ENCODE assay signal across 20 cellular contexts in genomic region chr20:17883592-17884317, GRCh38.
A peak's percentile ranks its signal among the peaks of the same experiment; 100 is the strongest.
DNase-seq lines count a peak whose midpoint lies in the region; ATAC-seq and TF ChIP-seq lines count a peak whose summit lies in the region.
"Had no signal": no experiment of that assay in that cellular context is flagged by ENCODE, and none has a peak within 500 bp of the region (broad histone marks: within the 10 kb centered on the region; RNA-seq: fewer than 3 reads in every experiment).

No MANE protein-coding gene starts in this region.

- no peak for ATAC-seq in activated T-cell treated with anti-CD3 and anti-CD28 coated beads, Interleukin-2, amount 50 U/mL, for 4 hours
- ATAC-seq: T-helper 17 cell had no signal

- TF ChIP-seq CTCF in BE2C (IDR thresholded peaks at IDR 0.05; ENCODE audit: low read depth, low read length) (peak; percentile 7; the same call in 1 of the 2 replicates), OCI-LY7 (conservative IDR thresholded peaks at IDR 0.05; ENCODE audit: low read length) (0 out of 2 replicates have a peak, but pooled peaks have one; percentile 23), fibroblast of pulmonary artery (IDR thresholded peaks at IDR 0.05; ENCODE audit: low read length, missing control alignments) (peak; percentile 12), spleen (IDR thresholded peaks at IDR 0.05 in 8 of 11, conservative IDR thresholded peaks at IDR 0.05 in 3 of 11) (no peak)

- no peak overlapping the region for H2AFZ ChIP-seq in OCI-LY7 (ENCODE audit: low read length)

- H3K4me1 Mint-ChIP-seq in activated T-cell treated with anti-CD3 and anti-CD28 coated beads, Interleukin-2, amount 50 U/mL, for 4 hours (ENCODE audit: low read depth), result peaks cover 5% of the 10 kb centered on the region

- H3K27ac ChIP-seq in OCI-LY7 (ENCODE audit: low read depth, low read length, poor library complexity, severe bottlenecking) (no peak overlapping the region), spleen (no peak overlapping the region)
- H3K27ac ChIP-seq: SK-N-MC had no signal

- H4K20me1 ChIP-seq in OCI-LY7 (ENCODE audit: insufficient read depth, low read length), result no peaks in the 10 kb centered on the region

- POLR2A ChIA-PET in OCI-LY7 (lab: Charles Lee), result no interaction called here

- CTCF ChIA-PET in OCI-LY7 (lab: Charles Lee; ENCODE audit: unreplicated experiment), result no interaction called here

- DNase-seq in BE2C (no peak), OCI-LY7 (ENCODE audit: low spot score) (no peak), fibroblast of pulmonary artery (ENCODE audit: low read depth) (no peak), spleen (peak; percentile 20), HPDE6-E6E7 (ENCODE audit: extremely low spot score) (no peak), RPMI8226 (no peak)
- DNase-seq in activated T-cell treated with anti-CD3 and anti-CD28 coated beads, Interleukin-2, amount 50 U/mL, for 4 hours, result no peak
- DNase-seq: activated CD4-positive, alpha-beta T cell treated with anti-CD3 and anti-CD28 coated beads, Interleukin-2, amount 10 ng/mL, durations not matched to agents 7 days and 5 days; activated naive CD4-positive, alpha-beta T cell treated with anti-CD3 and anti-CD28 coated beads, Interleukin-2, amount 50 U/mL, for 16 hours; dorsolateral prefrontal cortex; head of caudate nucleus; Karpas-422; MV-4-11; NCI-H526 treated with DMSO at 0.1 percent for 48 hours; stimulated activated CD4-positive, alpha-beta T cell treated with anti-CD3 and anti-CD28 coated beads, Interleukin-1b, Interleukin-23, amount 100 ng/mL, for 48 hours; T-helper 17 cell had no signal

- H3K4me1 ChIP-seq in BE2C (no peaks in the 10 kb centered on the region), OCI-LY7 (ENCODE audit: insufficient read depth, low read length, poor library complexity, severe bottlenecking) (peaks cover 22% of the 10 kb centered on the region), spleen (peaks cover 23 to 62% (median 35%) of the 10 kb centered on the region in 6 donors)
- H3K4me1 ChIP-seq: suprapubic skin had no signal

- H3K79me2 ChIP-seq in OCI-LY7 (ENCODE audit: insufficient read depth, low read depth, low read length), result no peaks in the 10 kb centered on the region

- H3K4me2 ChIP-seq in OCI-LY7 (ENCODE audit: low read length), result no peak overlapping the region

- H3K9me3 Mint-ChIP-seq in activated T-cell treated with anti-CD3 and anti-CD28 coated beads, Interleukin-2, amount 50 U/mL, for 4 hours, result no peaks in the 10 kb centered on the region
- H3K9me3 Mint-ChIP-seq: activated CD4-positive, alpha-beta T cell treated with anti-CD3 and anti-CD28 coated beads, Interleukin-2, amount 10 ng/mL, durations not matched to agents 7 days and 5 days; central memory CD8-positive, alpha-beta T cell had no signal

- no peaks in the 10 kb centered on the region; the same call in 1 of the 2 replicates for H3K9me3 ChIP-seq in BE2C
- no peaks in the 10 kb centered on the region for H3K9me3 ChIP-seq in OCI-LY7 (ENCODE audit: low read length)
- H3K9me3 ChIP-seq in spleen, result no peaks in the 10 kb centered on the region
- H3K9me3 ChIP-seq: suprapubic skin had no signal

- intact Hi-C loops in OCI-LY7 (cut with micrococcal nuclease; ENCODE audit: unreplicated experiment) (no loop called here), spleen (cut with DNase I; ENCODE audit: low total_unique reads) (no loop called here)

- no peaks in the 10 kb centered on the region for H3K9me2 ChIP-seq in OCI-LY7 (ENCODE audit: insufficient read depth, low read length)

- peaks cover 14% of the 10 kb centered on the region for H3K27me3 Mint-ChIP-seq in activated T-cell treated with anti-CD3 and anti-CD28 coated beads, Interleukin-2, amount 50 U/mL, for 4 hours (ENCODE audit: low read depth)

- TF ChIP-seq POLR2A in spleen (IDR thresholded peaks at IDR 0.05), result no peak

- H3K4me3 ChIP-seq in BE2C (ENCODE audit: low read depth, low read length) (no peak overlapping the region), OCI-LY7 (ENCODE audit: low read depth, low read length, poor library complexity, severe bottlenecking) (no peak overlapping the region), fibroblast of pulmonary artery (replicated peaks; ENCODE audit: low read depth, low read length) (no peak overlapping the region), spleen (no peak overlapping the region)
- H3K4me3 ChIP-seq: dorsolateral prefrontal cortex, SK-N-MC, skin epidermis, suprapubic skin had no signal

- no peaks in the 10 kb centered on the region for H3K27me3 ChIP-seq in BE2C
- no peaks in the 10 kb centered on the region for H3K27me3 ChIP-seq in spleen (replicated peaks in 1 of 7)
- H3K27me3 ChIP-seq: dorsolateral prefrontal cortex, suprapubic skin had no signal

- no peaks in the 10 kb centered on the region for H3K36me3 ChIP-seq in BE2C
- H3K36me3 ChIP-seq in OCI-LY7 (ENCODE audit: insufficient read depth, low read length), result no peaks in the 10 kb centered on the region
- no peaks in the 10 kb centered on the region for H3K36me3 ChIP-seq in spleen
- H3K36me3 ChIP-seq: suprapubic skin had no signal

- no peaks in the 10 kb centered on the region for H3K36me3 Mint-ChIP-seq in activated T-cell treated with anti-CD3 and anti-CD28 coated beads, Interleukin-2, amount 50 U/mL, for 4 hours (ENCODE audit: insufficient read depth)

- no TSS peak for BruUV-seq in OCI-LY7 (replicated peaks; lab: Mats Ljungman, UMichigan)

- H3K4me3 Mint-ChIP-seq in activated T-cell treated with anti-CD3 and anti-CD28 coated beads, Interleukin-2, amount 50 U/mL, for 4 hours, result no peak overlapping the region
- H3K4me3 Mint-ChIP-seq: activated CD4-positive, alpha-beta T cell treated with anti-CD3 and anti-CD28 coated beads, Interleukin-2, amount 10 ng/mL, durations not matched to agents 7 days and 5 days; central memory CD8-positive, alpha-beta T cell; T-helper 17 cell had no signal

- 73 to 92% (median 83%) methylated on average over 8 of the region's 8 CpGs for WGBS in spleen, 5 donors

Comparison
In these comparisons a context has a peak if more than half of its experiments do, and no peak if none do; other contexts are left out.
1. CTCF ChIP-seq: peak in BE2C (single experiment), OCI-LY7 (single experiment) and fibroblast of pulmonary artery (single experiment); none in spleen (0 of 11).